In genomic region chr17:7833795-7834553, GRCh38 we compare ENCODE assay signal across 8 cellular contexts. TPM values are rescaled to one million over a fixed set of nuclear protein-coding genes. Genes with fewer than 3 reads are reported as not detected.
DNase-seq lines count a peak whose midpoint lies in the region; ATAC-seq, FAIRE-seq and TF ChIP-seq lines count a peak whose summit lies in the region.

Gene KDM6B, plus strand, starts transcription at chr17:7834217. Its CDS starts 11,338 bp downstream, at chr17:7845555.

- intact Hi-C loops in OCI-LY7 (cut with micrococcal nuclease; ENCODE audit: unreplicated experiment) = loop anchor here (10.0 kb wide), 1 partner anchor 321 kb away; the partner anchor contains the start of gene PER1

- no TSS peak for BruUV-seq in OCI-LY7 (replicated peaks; lab: Mats Ljungman, UMichigan)

- peaks cover 14% of the 10 kb centered on the region; the same call in 1 of the 2 replicates for H3K79me2 ChIP-seq in OCI-LY7 (ENCODE audit: insufficient read depth, low read depth, low read length)

- no peaks in the 10 kb centered on the region for H3K9me2 ChIP-seq in OCI-LY7 (ENCODE audit: insufficient read depth, low read length)

- H3K9me3 ChIP-seq in BLaER1 = no peaks in the 10 kb centered on the region
- no peaks in the 10 kb centered on the region for H3K9me3 ChIP-seq in OCI-LY7 (ENCODE audit: low read length)

- DNase-seq in HT1080 (ENCODE audit: low read depth) (peak; percentile 90), OCI-LY7 (ENCODE audit: low spot score) (peak; percentile 90), activated T-cell treated with anti-CD3 and anti-CD28 coated beads for 1 hour (ENCODE audit: low read depth) (peak; percentile 81), mesenteric fat pad (ENCODE audit: low spot score) (peak; percentile 96)
- DNase-seq in stimulated activated CD8-positive, alpha-beta memory T cell treated with anti-CD3 and anti-CD28 coated beads, Interleukin-12 subunit alpha, Interleukin-12 subunit beta, amount 100 ng/mL, for 4 hours (ENCODE audit: low read depth) = peak; percentile 79

- H4K20me1 ChIP-seq in BLaER1 (peaks cover 6% of the 10 kb centered on the region), OCI-LY7 (ENCODE audit: insufficient read depth, low read length) (no peaks in the 10 kb centered on the region)

- no peaks in the 10 kb centered on the region for H3K27me3 ChIP-seq in BLaER1

- CTCF ChIA-PET in OCI-LY7 (lab: Charles Lee; ENCODE audit: unreplicated experiment) = interaction anchor here (0.8 to 1.2 kb wide), 2 partner anchors 11 to 28 kb away, joined by 3 to 9 read pairs; no protein-coding TSS in a partner anchor

- H3K4me1 ChIP-seq in BLaER1 (peaks cover 28% of the 10 kb centered on the region), OCI-LY7 (ENCODE audit: insufficient read depth, low read length, poor library complexity, severe bottlenecking) (peaks cover 28% of the 10 kb centered on the region)

- H3K9ac ChIP-seq in BLaER1 = peak within 1 kb of the TSS; percentile 90

- peak within 1 kb of the TSS; percentile 97 for H3K4me2 ChIP-seq in BLaER1
- peak within 1 kb of the TSS; percentile 93 for H3K4me2 ChIP-seq in OCI-LY7 (ENCODE audit: low read length)

- H3K36me3 ChIP-seq in BLaER1 (no peaks in the 10 kb centered on the region), OCI-LY7 (ENCODE audit: insufficient read depth, low read length) (no peaks in the 10 kb centered on the region)

- POLR2A ChIA-PET in OCI-LY7 (lab: Charles Lee) = interaction anchor here (1.5 kb wide), 1 partner anchor 11 kb away, joined by 5 read pairs; no protein-coding TSS in a partner anchor

- H2AFZ ChIP-seq in OCI-LY7 (ENCODE audit: low read length) = peak within 1 kb of the TSS; percentile 42; the same call in 1 of the 2 replicates

- TF ChIP-seq CTCF in OCI-LY7 (conservative IDR thresholded peaks at IDR 0.05; ENCODE audit: low read length) = no peak

- ATAC-seq in GM19438 (IDR thresholded peaks at IDR 0.05; ENCODE audit: low read depth, unreplicated experiment) = peak; percentile 34

- peak within 1 kb of the TSS; percentile 84 for H3K4me3 ChIP-seq in BLaER1
- peak within 1 kb of the TSS; percentile 78 for H3K4me3 ChIP-seq in OCI-LY7 (ENCODE audit: low read depth, low read length, poor library complexity, severe bottlenecking)

- H3K27ac ChIP-seq in BLaER1 (peak within 1 kb of the TSS; percentile 78), OCI-LY7 (ENCODE audit: low read depth, low read length, poor library complexity, severe bottlenecking) (peak within 1 kb of the TSS; percentile 91)

- peak; percentile 74 for FAIRE-seq in endometrium (lab: Jason Lieb, UNC)

RNA-seq across cellular contexts. Expression of gene KDM6B, which starts in this region (rescaled TPM):
- 0.27 and 0.87 TPM in 2 replicates for total RNA-seq in HT1080 (2014; rRNA removed; shearing (Covaris generic))
- polyA plus RNA-seq in HT1080 (2015; cell fraction: cytosol; rRNA removed) = 2.8 and 3.0 TPM in 2 replicates
- polyA plus RNA-seq in HT1080 (2015; cell fraction: nucleus; rRNA removed) = 7.4 TPM in 2 replicates
- total RNA-seq in OCI-LY7 (2014; rRNA removed; shearing (Covaris generic)) = 4.4 and 10.0 TPM in 2 replicates
- total RNA-seq in OCI-LY7 (2022) (46.4 and 62.9 TPM in 2 replicates), mesenteric fat pad (92.5 TPM)

Comparison
In these comparisons a context has a peak if more than half of its experiments do, and no peak if none do; other contexts are left out.
1. Peak in every context shown above with its lines: DNase-seq, ATAC-seq, H3K4me3 ChIP-seq and H3K27ac ChIP-seq.